13 cellular contexts compared by ENCODE assay signal in genomic region chr16:68233835-68234187, GRCh38. TPM values are rescaled to one million over a fixed set of nuclear protein-coding genes. Genes with fewer than 3 reads are reported as not detected.
DNase-seq lines count a peak whose midpoint lies in the region; ATAC-seq, FAIRE-seq and TF ChIP-seq lines count a peak whose summit lies in the region.
"Had no signal": no experiment of that assay in that cellular context is flagged by ENCODE, and none has a peak within 500 bp of the region (broad histone marks: within the 10 kb centered on the region; RNA-seq: fewer than 3 reads in every experiment).

No MANE protein-coding gene starts in this region.

- no peak overlapping the region for H3K4me3 Mint-ChIP-seq in memory B cell

- H3K27ac ChIP-seq in thymus (ENCODE audit: low read depth) = peak overlapping the region; percentile 43
- H3K27ac ChIP-seq: right atrium auricular region had no signal

- H3K27me3 ChIP-seq in bronchial epithelial cell (ENCODE audit: control insufficient read depth, insufficient read depth, low read length) = no peaks in the 10 kb centered on the region
- no peaks in the 10 kb centered on the region for H3K27me3 ChIP-seq in thymus (ENCODE audit: control insufficient read depth, insufficient read depth)
- H3K27me3 ChIP-seq in BE2C = no peaks in the 10 kb centered on the region
- H3K27me3 ChIP-seq: right atrium auricular region, tibial nerve had no signal

- ATAC-seq in memory B cell (ENCODE audit: low read depth) (no peak), GM18867 (IDR thresholded peaks at IDR 0.05; ENCODE audit: unreplicated experiment) (no peak)

- no peaks in the 10 kb centered on the region for H3K36me3 Mint-ChIP-seq in memory B cell
- H3K36me3 Mint-ChIP-seq: brain had no signal

- no peaks in the 10 kb centered on the region for H3K9me3 Mint-ChIP-seq in memory B cell

- peak overlapping the region; percentile 88 for H3K4me3 ChIP-seq in bronchial epithelial cell (ENCODE audit: low read depth, low read length)
- H3K4me3 ChIP-seq in thymus (ENCODE audit: low read length) = no peak overlapping the region
- H3K4me3 ChIP-seq in BE2C (ENCODE audit: low read depth, low read length) = no peak overlapping the region
- H3K4me3 ChIP-seq: right atrium auricular region, tibial nerve had no signal

- H3K27ac Mint-ChIP-seq in memory B cell = peak overlapping the region; percentile 1

- peaks cover 54% of the 10 kb centered on the region for H3K4me1 ChIP-seq in thymus (ENCODE audit: control insufficient read depth, insufficient read depth, low read length)
- no peaks in the 10 kb centered on the region for H3K4me1 ChIP-seq in BE2C

- no peak for FAIRE-seq in bronchial epithelial cell (lab: Jason Lieb, UNC)

- TF ChIP-seq CTCF in bronchial epithelial cell (IDR thresholded peaks at IDR 0.05; ENCODE audit: insufficient read depth, low read length, severe bottlenecking) = no peak
- no peak for TF ChIP-seq CTCF in BE2C (IDR thresholded peaks at IDR 0.05; ENCODE audit: low read depth, low read length)

- peak; percentile 36 for DNase-seq in DMS53 (lab: John Stamatoyannopoulos, UW)
- no peak for DNase-seq in DMS53 treated with DMSO at 0.1 percent for 48 hours (lab: John Stamatoyannopoulos, UW; ENCODE audit: unreplicated experiment)
- no peak for DNase-seq in bronchial epithelial cell (ENCODE audit: low read depth)
- no peak for DNase-seq in memory B cell (ENCODE audit: low spot score in 2 of 2)
- DNase-seq in HUDEP-2 (lab: John Stamatoyannopoulos, UW; ENCODE audit: unreplicated experiment in 76 of 76) = no peak
- no peak for DNase-seq in BE2C
- DNase-seq: activated CD4-positive, alpha-beta T cell treated with anti-CD3 and anti-CD28 coated beads for 48 hours; NCI-H1436 treated with DMSO at 0.1 percent for 48 hours had no signal

- WGBS in thymus = 51% methylated on average over 8 of the region's 8 CpGs

- no peaks in the 10 kb centered on the region for H3K27me3 Mint-ChIP-seq in memory B cell

- H3K36me3 ChIP-seq in bronchial epithelial cell (ENCODE audit: control insufficient read depth, insufficient read depth, low read length) (peaks cover 34% of the 10 kb centered on the region), thymus (ENCODE audit: control insufficient read depth, insufficient read depth) (peaks cover 28% of the 10 kb centered on the region), BE2C (no peaks in the 10 kb centered on the region)
- H3K36me3 ChIP-seq: right atrium auricular region had no signal

- H3K4me1 Mint-ChIP-seq in memory B cell = peaks cover 19% of the 10 kb centered on the region

- H3K9me3 ChIP-seq in thymus (ENCODE audit: control insufficient read depth) = no peaks in the 10 kb centered on the region
- no peaks in the 10 kb centered on the region for H3K9me3 ChIP-seq in BE2C
- H3K9me3 ChIP-seq: right atrium auricular region, tibial nerve had no signal

RNA-seq across cellular contexts. Expression of gene ESRP2, which starts 2.1 kb away (rescaled TPM):
- 49.0 and 95.2 TPM in 2 replicates for total RNA-seq in bronchial epithelial cell
- 10.7 TPM for polyA plus RNA-seq in thymus
- not detected for polyA plus RNA-seq in BE2C (2012; ENCODE audit: insufficient read depth, insufficient read length, low read depth)

RNA-seq across cellular contexts. Expression of gene PLA2G15, which starts 11.4 kb away (rescaled TPM):
- total RNA-seq in bronchial epithelial cell = 8.2 and 9.2 TPM in 2 replicates
- polyA plus RNA-seq in thymus = 13.1 TPM
- polyA plus RNA-seq in BE2C (2012; ENCODE audit: insufficient read depth, insufficient read length, low read depth) = 12.3 TPM

RNA-seq across cellular contexts. Expression of gene SLC7A6, which starts 30.5 kb away (rescaled TPM):
- total RNA-seq in bronchial epithelial cell = 9.1 and 19.7 TPM in 2 replicates
- polyA plus RNA-seq in thymus = 47.3 TPM
- 49.3 TPM for polyA plus RNA-seq in BE2C (2012; ENCODE audit: insufficient read depth, insufficient read length, low read depth)
